In genomic region chr4:183249854-183250253, GRCh38 we compare ENCODE assay signal across 8 cellular contexts.
DNase-seq lines count a peak whose midpoint lies in the region; ATAC-seq and TF ChIP-seq lines count a peak whose summit lies in the region.

No MANE protein-coding gene starts in this region.

- intact Hi-C loops in tibial artery (cut with DNase I; ENCODE audit: low total_unique reads) = no loop called here

- H3K27me3 ChIP-seq in smooth muscle cell (ENCODE audit: low read depth) (no peaks in the 10 kb centered on the region), tibial artery (no peaks in the 10 kb centered on the region)

- H3K4me3 ChIP-seq in fibroblast of pulmonary artery (replicated peaks; ENCODE audit: low read depth, low read length) (no peak overlapping the region), smooth muscle cell (no peak overlapping the region), tibial artery (no peak overlapping the region)

- 72% methylated on average over 2 of the region's 2 CpGs for WGBS in smooth muscle cell (ENCODE audit: low lambda C conversion rate)

- no peaks in the 10 kb centered on the region for H3F3A ChIP-seq in smooth muscle cell (ENCODE audit: low read depth)

- peak; percentile 7 for DNase-seq in SKM-1 treated with dmso at 0.1 percent for 144 hours (lab: John Stamatoyannopoulos, UW; ENCODE audit: unreplicated experiment)
- no peak for DNase-seq in SKM-1 (lab: John Stamatoyannopoulos, UW; ENCODE audit: unreplicated experiment)
- DNase-seq in RKO (ENCODE audit: low spot score) = peak; percentile 43
- DNase-seq in fibroblast of pulmonary artery (ENCODE audit: low read depth) = peak; percentile 74
- DNase-seq in smooth muscle cell (lab: John Stamatoyannopoulos, UW; ENCODE audit: unreplicated experiment) = no peak
- DNase-seq in COLO829 (ENCODE audit: low spot score) = no peak
- DNase-seq in tibial artery = no peak

- H3K9ac ChIP-seq in smooth muscle cell (ENCODE audit: low read depth) = no peak overlapping the region

- peaks cover 6% of the 10 kb centered on the region for H3K36me3 ChIP-seq in smooth muscle cell (ENCODE audit: low read depth)
- peaks cover 0 to 57% (median 7%) of the 10 kb centered on the region in 3 donors for H3K36me3 ChIP-seq in tibial artery

- no peak overlapping the region for H2AFZ ChIP-seq in smooth muscle cell (ENCODE audit: low read depth)

- H3K4me1 ChIP-seq in smooth muscle cell (ENCODE audit: low read depth) (no peaks in the 10 kb centered on the region), tibial artery (peaks cover 0 to 4% (median 0%) of the 10 kb centered on the region in 4 donors)

- TF ChIP-seq CTCF in fibroblast of pulmonary artery (IDR thresholded peaks at IDR 0.05; ENCODE audit: low read length, missing control alignments) = peak; percentile 55
- TF ChIP-seq CTCF in smooth muscle cell (IDR thresholded peaks at IDR 0.05; ENCODE audit: borderline replicate concordance, insufficient read depth, poor library complexity, severe bottlenecking) = peak; percentile 44
- TF ChIP-seq CTCF in tibial artery (IDR thresholded peaks at IDR 0.05) = peak in 1 of 2 experiments; percentile 10

- H4K20me1 ChIP-seq in smooth muscle cell (ENCODE audit: low read depth) = no peaks in the 10 kb centered on the region

- H3K27ac ChIP-seq in smooth muscle cell (ENCODE audit: low read depth) (no peak overlapping the region), tibial artery (no peak overlapping the region)

- peak; percentile 52 for ATAC-seq in HG03103 (IDR thresholded peaks at IDR 0.05; ENCODE audit: low read depth, unreplicated experiment)

- no peaks in the 10 kb centered on the region for H3K9me3 ChIP-seq in smooth muscle cell (replicated peaks; ENCODE audit: low read depth)
- no peaks in the 10 kb centered on the region for H3K9me3 ChIP-seq in tibial artery

- H3K4me2 ChIP-seq in smooth muscle cell = no peak overlapping the region

- no peaks in the 10 kb centered on the region for H3K79me2 ChIP-seq in smooth muscle cell (ENCODE audit: low read depth)

Comparison
In these comparisons a context has a peak if more than half of its experiments do, and no peak if none do; other contexts are left out.
1. DNase-seq: peak in SKM-1 treated with dmso at 0.1 percent for 144 hours (single experiment), RKO (single experiment) and fibroblast of pulmonary artery (single experiment); none in SKM-1 (single experiment), smooth muscle cell (single experiment), COLO829 (single experiment) and tibial artery (0 of 2).